ENCODE assay signal across 11 cellular contexts in the genomic region with DNA sequence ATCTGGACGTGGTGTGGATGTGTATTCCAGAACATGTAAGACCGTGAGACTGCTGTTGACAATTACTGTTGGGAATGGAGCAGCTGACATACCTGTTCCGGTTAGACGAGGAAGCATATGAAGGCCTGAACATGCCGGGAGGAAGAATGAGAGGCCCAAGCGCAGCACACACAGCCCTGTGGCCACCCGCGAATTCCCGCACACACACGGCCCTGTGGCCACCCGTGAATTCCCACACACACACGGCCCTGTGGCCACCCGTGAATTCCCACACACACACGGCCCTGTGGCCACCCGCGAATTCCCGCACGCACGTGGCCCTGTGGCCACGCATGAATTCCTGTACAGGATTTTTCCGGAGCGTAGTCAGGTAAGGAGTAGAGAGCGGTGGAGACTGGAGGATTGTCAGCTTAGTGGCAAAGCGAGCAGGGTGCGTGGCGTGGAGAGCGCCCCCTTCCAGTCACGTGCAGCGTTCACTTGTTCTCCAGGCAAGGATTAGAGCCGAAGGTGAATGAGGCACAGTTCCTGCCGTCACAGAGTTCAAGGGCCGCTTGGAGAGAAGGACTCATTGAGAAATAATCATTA. TPM values are rescaled to one million over a fixed set of nuclear protein-coding genes. Genes with fewer than 3 reads are reported as not detected.
DNase-seq lines count a peak whose midpoint lies in the region; ATAC-seq and TF ChIP-seq lines count a peak whose summit lies in the region.
"Had no signal": no experiment of that assay in that cellular context is flagged by ENCODE, and none has a peak within 500 bp of the region (broad histone marks: within the 10 kb centered on the region; RNA-seq: fewer than 3 reads in every experiment).

No MANE protein-coding gene starts in this region.

- H3K9me2 ChIP-seq in Loucy (replicated peaks; ENCODE audit: low read depth, low read length), result no peaks in the 10 kb centered on the region

- no peak overlapping the region for H3K9ac ChIP-seq in Loucy (ENCODE audit: low read depth, low read length, poor library complexity, severe bottlenecking)
- no peak overlapping the region for H3K9ac ChIP-seq in endodermal cell (ENCODE audit: extremely low read depth, low read length, poor library complexity, severe bottlenecking)

- H3K4me1 ChIP-seq in Loucy (ENCODE audit: insufficient read depth, low read length, poor library complexity, severe bottlenecking) (peaks cover 41% of the 10 kb centered on the region), endodermal cell (ENCODE audit: control insufficient read depth, insufficient read depth, low read length) (no peaks in the 10 kb centered on the region), tibial artery (peaks cover 0 to 94% (median 57%) of the 10 kb centered on the region in 4 donors)

- peaks cover 86% of the 10 kb centered on the region for H3K79me2 ChIP-seq in Loucy (ENCODE audit: insufficient read depth, low read length)

- no peaks in the 10 kb centered on the region for H3K9me3 Mint-ChIP-seq in endodermal cell
- H3K9me3 Mint-ChIP-seq: activated CD4-positive, alpha-beta T cell treated with anti-CD3 and anti-CD28 coated beads, Interleukin-2, amount 10 ng/mL, durations not matched to agents 24 days and 14 days; immature natural killer cell had no signal

- 82 to 87% methylated on average over 17 to 32 of the region's 32 CpGs for WGBS in endodermal cell (ENCODE audit: insufficient coverage in 1 of 2, insufficient read length in 1 of 2), 2 experiments

- H3K36me3 Mint-ChIP-seq in endodermal cell (ENCODE audit: low read depth), result peaks cover 26% of the 10 kb centered on the region

- ATAC-seq in left lobe of liver (peak; percentile 73), HG03354 (IDR thresholded peaks at IDR 0.05; ENCODE audit: poor library complexity, severe bottlenecking, unreplicated experiment) (no peak)
- ATAC-seq: sciatic nerve had no signal

- H3K27me3 ChIP-seq in Loucy (ENCODE audit: insufficient read depth, low read length, poor library complexity, severe bottlenecking), result no peaks in the 10 kb centered on the region
- H3K27me3 ChIP-seq in endodermal cell (ENCODE audit: control insufficient read depth, insufficient read depth, low read length, poor library complexity, severe bottlenecking), result no peaks in the 10 kb centered on the region
- H3K27me3 ChIP-seq in tibial artery, result no peaks in the 10 kb centered on the region

- H3K9me3 ChIP-seq in Loucy (ENCODE audit: insufficient read depth, low read depth, low read length) (no peaks in the 10 kb centered on the region), endodermal cell (ENCODE audit: control insufficient read depth, low read length) (no peaks in the 10 kb centered on the region), tibial artery (no peaks in the 10 kb centered on the region)

- DNase-seq in endodermal cell (peak; percentile 86), left lobe of liver (ENCODE audit: low spot score) (peak; percentile 64), tibial artery (no peak)
- DNase-seq in stimulated activated CD4-positive, alpha-beta T cell treated with anti-CD3 and anti-CD28 coated beads, Interleukin-2, amount 100 ng/mL, for 48 hours, result no peak
- DNase-seq in stimulated activated naive CD4-positive, alpha-beta T cell treated with Interleukin-2 at 50 U/mL for 16 hours (lab: John Stamatoyannopoulos, UW), result no peak
- DNase-seq: activated CD4-positive, alpha-beta T cell treated with anti-CD3 and anti-CD28 coated beads, Interleukin-2, amount 10 ng/mL, durations not matched to agents 24 days and 14 days; immature natural killer cell; NCI-H2171 treated with DMSO at 0.1 percent for 48 hours had no signal

- intact Hi-C loops in tibial artery (cut with DNase I; ENCODE audit: low total_unique reads), result no loop called here

- no peak overlapping the region for H3K4me2 ChIP-seq in Loucy (ENCODE audit: low read depth, low read length, poor library complexity, severe bottlenecking)

- no peak overlapping the region for H2AFZ ChIP-seq in Loucy (ENCODE audit: low read length)

- H3K27me3 Mint-ChIP-seq in endodermal cell (ENCODE audit: insufficient read depth), result no peaks in the 10 kb centered on the region
- H3K27me3 Mint-ChIP-seq: activated CD4-positive, alpha-beta T cell treated with anti-CD3 and anti-CD28 coated beads, Interleukin-2, amount 10 ng/mL, durations not matched to agents 24 days and 14 days had no signal

- H3K4me3 ChIP-seq in Loucy (ENCODE audit: low read length, poor library complexity, severe bottlenecking) (no peak overlapping the region), endodermal cell (ENCODE audit: low read length) (no peak overlapping the region), tibial artery (no peak overlapping the region)

- peaks cover 35% of the 10 kb centered on the region for H4K20me1 ChIP-seq in Loucy (ENCODE audit: insufficient read depth, low read length, poor library complexity, severe bottlenecking)

- peak overlapping the region; percentile 83 for H3K27ac Mint-ChIP-seq in endodermal cell
- H3K27ac Mint-ChIP-seq: activated CD4-positive, alpha-beta T cell treated with anti-CD3 and anti-CD28 coated beads, Interleukin-2, amount 10 ng/mL, durations not matched to agents 24 days and 14 days; immature natural killer cell had no signal

- H3K36me3 ChIP-seq in Loucy (ENCODE audit: insufficient read depth, low read length) (peaks cover 6% of the 10 kb centered on the region; the same call in 1 of the 2 replicates), endodermal cell (ENCODE audit: control insufficient read depth, insufficient read depth, low read length) (peaks cover 16% of the 10 kb centered on the region), tibial artery (peaks cover 0 to 12% (median 0%) of the 10 kb centered on the region in 3 donors)

- no peak overlapping the region for H3K27ac ChIP-seq in endodermal cell (ENCODE audit: low read depth, low read length)
- H3K27ac ChIP-seq in tibial artery, result peak overlapping the region; percentile 68 to 87

- H3F3A ChIP-seq in Loucy (ENCODE audit: low read depth), result no peaks in the 10 kb centered on the region

- H3K4me3 Mint-ChIP-seq in endodermal cell, result no peak overlapping the region
- H3K4me3 Mint-ChIP-seq: activated CD4-positive, alpha-beta T cell treated with anti-CD3 and anti-CD28 coated beads, Interleukin-2, amount 10 ng/mL, durations not matched to agents 24 days and 14 days; immature natural killer cell had no signal

- peaks cover 21% of the 10 kb centered on the region for H3K4me1 Mint-ChIP-seq in endodermal cell

- TF ChIP-seq CTCF in Loucy (conservative IDR thresholded peaks at IDR 0.05; ENCODE audit: low read length), result peak; percentile 53
- peak; percentile 76 for TF ChIP-seq CTCF in endodermal cell (conservative IDR thresholded peaks at IDR 0.05)
- no peak for TF ChIP-seq CTCF in tibial artery (IDR thresholded peaks at IDR 0.05)

RNA-seq across cellular contexts. Expression of a gene that starts 9.5 kb away (rescaled TPM):
- 100 to 1,000 TPM; 133 to 136 TPM for total RNA-seq in endodermal cell
- polyA plus RNA-seq in endodermal cell (2013, experiment 1 of 2), result 114 TPM
- 103 TPM for polyA plus RNA-seq in endodermal cell (2013, experiment 2 of 2)
- 41.5 TPM for total RNA-seq in left lobe of liver

RNA-seq across cellular contexts. Expression of a gene that starts 53.6 kb away (rescaled TPM):
- 10 to 100 TPM; 73.3 to 84.3 TPM for total RNA-seq in endodermal cell
- polyA plus RNA-seq in endodermal cell (2013, experiment 1 of 2), result 49.1 TPM
- 46.6 TPM for polyA plus RNA-seq in endodermal cell (2013, experiment 2 of 2)
- 38.2 TPM for total RNA-seq in left lobe of liver

Comparison
In these comparisons a context has a peak if more than half of its experiments do, and no peak if none do; other contexts are left out.
1. CTCF ChIP-seq: peak in Loucy (single experiment) and endodermal cell (single experiment); none in tibial artery (0 of 2).
2. DNase-seq: peak in endodermal cell (single experiment) and left lobe of liver (single experiment); none in tibial artery (0 of 2), stimulated activated CD4-positive, alpha-beta T cell treated with anti-CD3 and anti-CD28 coated beads, Interleukin-2, amount 100 ng/mL, for 48 hours (0 of 2) and stimulated activated naive CD4-positive, alpha-beta T cell treated with Interleukin-2 at 50 U/mL for 16 hours (single experiment).